ENCODE assay signal across 14 cellular contexts in the genomic region with DNA sequence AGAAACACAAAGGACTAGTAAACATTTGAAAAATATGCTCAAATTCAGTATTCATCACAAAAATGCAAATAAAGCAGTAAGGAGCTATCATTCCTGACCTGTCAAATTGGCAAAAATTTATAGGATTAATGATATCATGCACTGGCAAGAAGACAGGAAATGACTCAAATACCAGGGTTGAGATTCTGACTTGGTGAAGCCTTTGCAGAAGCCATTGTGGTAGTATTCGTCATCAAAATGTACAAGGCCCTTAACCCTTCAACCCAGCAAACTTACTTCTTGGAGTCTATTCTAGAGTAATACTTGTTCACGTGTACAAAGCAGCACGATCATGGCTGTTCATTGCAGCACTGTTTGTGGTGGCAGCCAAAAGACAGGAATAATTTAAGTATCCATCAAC.
DNase-seq lines count a peak whose midpoint lies in the region; ATAC-seq and TF ChIP-seq lines count a peak whose summit lies in the region.
"Had no signal": no experiment of that assay in that cellular context is flagged by ENCODE, and none has a peak within 500 bp of the region (broad histone marks: within the 10 kb centered on the region; RNA-seq: fewer than 3 reads in every experiment).

No MANE protein-coding gene starts in this region.

- POLR2A ChIA-PET in AG04449 (lab: Yijun Ruan, JAX) = no interaction called here

- ATAC-seq in HG02759 (IDR thresholded peaks at IDR 0.05; ENCODE audit: unreplicated experiment) (no peak), GM19395 (IDR thresholded peaks at IDR 0.05; ENCODE audit: unreplicated experiment) (no peak)
- ATAC-seq: CD8-positive, alpha-beta T cell; right cardiac atrium had no signal

- no peak overlapping the region for H3K9ac ChIP-seq in adipocyte (ENCODE audit: low read length)

- H3K36me3 ChIP-seq in adipocyte (ENCODE audit: control insufficient read depth, insufficient read depth, low read length, severe bottlenecking) = no peaks in the 10 kb centered on the region
- H3K36me3 ChIP-seq: SJSA1 had no signal

- H3K27me3 ChIP-seq in adipocyte (replicated peaks; ENCODE audit: control insufficient read depth, insufficient read depth, low read length) = peaks cover 10% of the 10 kb centered on the region
- H3K27me3 ChIP-seq: SJSA1 had no signal

- peak; percentile 31 for DNase-seq in AG04449 (ENCODE audit: low read depth, low spot score)
- peak; percentile 17 for DNase-seq in HPDE6-E6E7 (ENCODE audit: extremely low spot score)
- DNase-seq in adipocyte (ENCODE audit: low read depth) = peak; percentile 44
- peak; percentile 7 for DNase-seq in glomerular endothelial cell (ENCODE audit: extremely low read depth, low read depth, low spot score)
- no peak for DNase-seq in inferior parietal cortex (ENCODE audit: extremely low spot score)
- DNase-seq in COLO668 (lab: John Stamatoyannopoulos, UW; ENCODE audit: unreplicated experiment) = no peak
- DNase-seq: activated CD4-positive, alpha-beta T cell treated with anti-CD3 and anti-CD28 coated beads, Interleukin-2, amount 10 ng/mL, durations not matched to agents 7 days and 5 days; CD8-positive, alpha-beta T cell; NCI-H2171; right cardiac atrium had no signal

- TF ChIP-seq CTCF in AG04449 (IDR thresholded peaks at IDR 0.05; ENCODE audit: insufficient read depth, low read length, missing control alignments) = no peak

- CTCF ChIA-PET in AG04449 (lab: Yijun Ruan, JAX) = no interaction called here

- no peaks in the 10 kb centered on the region for H3K9me3 ChIP-seq in adipocyte (ENCODE audit: control insufficient read depth, low read length)
- H3K9me3 ChIP-seq: SJSA1 had no signal

- H3K4me3 ChIP-seq in AG04449 (ENCODE audit: low read depth, low read length) (no peak overlapping the region), adipocyte (ENCODE audit: low read length) (no peak overlapping the region)
- H3K4me3 ChIP-seq: lung, SJSA1 had no signal

- H3K4me1 ChIP-seq in adipocyte (ENCODE audit: control insufficient read depth, insufficient read depth, low read length) = peaks cover 25% of the 10 kb centered on the region

Comparison
In these comparisons a context has a peak if more than half of its experiments do, and no peak if none do; other contexts are left out.
1. DNase-seq: peak in AG04449 (single experiment), HPDE6-E6E7 (single experiment), adipocyte (single experiment) and glomerular endothelial cell (single experiment); none in inferior parietal cortex (single experiment) and COLO668 (single experiment).